ENCODE assay signal across 20 cellular contexts in genomic region chr22:20584872-20585639, GRCh38.
DNase-seq lines count a peak whose midpoint lies in the region; ATAC-seq and TF ChIP-seq lines count a peak whose summit lies in the region.
"Had no signal": no experiment of that assay in that cellular context is flagged by ENCODE, and none has a peak within 500 bp of the region (broad histone marks: within the 10 kb centered on the region; RNA-seq: fewer than 3 reads in every experiment).

No MANE protein-coding gene starts in this region.

- peaks cover 10% of the 10 kb centered on the region for H3K4me1 Mint-ChIP-seq in activated T-cell treated with anti-CD3 and anti-CD28 coated beads, Interleukin-2, amount 50 U/mL, for 4 hours (ENCODE audit: low read depth)
- no peaks in the 10 kb centered on the region for H3K4me1 Mint-ChIP-seq in HFFc6 (ENCODE audit: low read depth)
- H3K4me1 Mint-ChIP-seq: IgD-negative memory B cell had no signal

- 0 out of 2 replicates have a peak, but pooled peaks have one; percentile 7 for TF ChIP-seq CTCF in HFFc6 (IDR thresholded peaks at IDR 0.05)
- no peak for TF ChIP-seq CTCF in adrenal gland (IDR thresholded peaks at IDR 0.05)

- H3K27ac ChIP-seq in adrenal gland, result peak overlapping the region in 4 of 5 donors; percentile 25 to 63 (median 57)
- peak overlapping the region; percentile 45 for H3K27ac ChIP-seq in mesodermal cell (ENCODE audit: low read depth, low read length, severe bottlenecking)
- H3K27ac ChIP-seq: BLaER1, body of pancreas, colonic mucosa, GM23248 had no signal

- peak; percentile 15 for DNase-seq in activated T-cell treated with anti-CD3 and anti-CD28 coated beads, Interleukin-2, amount 50 U/mL, for 1 hour
- DNase-seq in activated T-cell treated with anti-CD3 and anti-CD28 coated beads, Interleukin-2, amount 50 U/mL, for 4 hours, result no peak
- DNase-seq in HFFc6 (no peak), adrenal gland (no peak), COLO668 (lab: John Stamatoyannopoulos, UW; ENCODE audit: unreplicated experiment) (no peak), HEK293T (ENCODE audit: extremely low spot score) (no peak), KBM-7 (no peak)
- DNase-seq: activated CD4-positive, CD25-positive, alpha-beta regulatory T cell treated with anti-CD3 and anti-CD28 coated beads, Interleukin-2, amount 50 U/mL, for 72 hours; colonic mucosa; EL; GM23248; MG63; NCI-H146; NCI-H526 treated with DMSO at 0.1 percent for 48 hours had no signal

- in situ Hi-C loops in KBM-7 (cut with MboI; ENCODE audit: low pct_unique_long_range_greater_than_20kb, low sequenced_read_pairs), result no loop called here

- CTCF ChIA-PET in HEK293T (lab: Yijun Ruan, JAX), result no interaction called here

- no peaks in the 10 kb centered on the region for H3K27me3 ChIP-seq in adrenal gland
- H3K27me3 ChIP-seq: BLaER1, body of pancreas, colonic mucosa, MG63 had no signal

- intact Hi-C loops in adrenal gland (cut with DNase I), result no loop called here

- WGBS in adrenal gland, 4 donors, result 80 to 93% (median 88%) methylated on average over 8 to 26 of the region's 26 CpGs
- 97% methylated on average over 21 to 24 of the region's 26 CpGs for WGBS in mesodermal cell (ENCODE audit: insufficient coverage in 2 of 2), 2 experiments

- peaks cover 0 to 71% of the 10 kb centered on the region in 2 donors for H3K36me3 ChIP-seq in adrenal gland (replicated peaks in 1 of 2)
- H3K36me3 ChIP-seq in mesodermal cell (ENCODE audit: control insufficient read depth, insufficient read depth, low read length), result peaks cover 74% of the 10 kb centered on the region

- H3K9me3 Mint-ChIP-seq in activated T-cell treated with anti-CD3 and anti-CD28 coated beads, Interleukin-2, amount 50 U/mL, for 4 hours, result no peaks in the 10 kb centered on the region
- no peaks in the 10 kb centered on the region for H3K9me3 Mint-ChIP-seq in HFFc6
- H3K9me3 Mint-ChIP-seq: activated T-helper 1 cell treated with anti-CD3 and anti-CD28 coated beads, Interleukin-12 subunit alpha, Interleukin-12 subunit beta, Interleukin-2, Interleukin-4 antibody, amounts not matched to agents 30 ng/mL and 10 ng/mL and 1 ng/mL, durations not matched to agents 14 hours and 24 hours and 36 hours; IgD-negative memory B cell; naive thymus-derived CD4-positive, alpha-beta T cell had no signal

- POLR2A ChIA-PET in HEK293T (lab: Yijun Ruan, JAX), result no interaction called here

- H3K27me3 Mint-ChIP-seq in activated T-cell treated with anti-CD3 and anti-CD28 coated beads, Interleukin-2, amount 50 U/mL, for 4 hours (ENCODE audit: low read depth), result no peaks in the 10 kb centered on the region
- H3K27me3 Mint-ChIP-seq in HFFc6 (ENCODE audit: insufficient read depth), result peaks cover 13% of the 10 kb centered on the region
- H3K27me3 Mint-ChIP-seq: IgD-negative memory B cell; naive thymus-derived CD4-positive, alpha-beta T cell had no signal

- H3K4me3 Mint-ChIP-seq in activated T-cell treated with anti-CD3 and anti-CD28 coated beads, Interleukin-2, amount 50 U/mL, for 4 hours, result no peak overlapping the region
- H3K4me3 Mint-ChIP-seq in HFFc6, result no peak overlapping the region
- H3K4me3 Mint-ChIP-seq: activated T-helper 1 cell treated with anti-CD3 and anti-CD28 coated beads, Interleukin-12 subunit alpha, Interleukin-12 subunit beta, Interleukin-2, Interleukin-4 antibody, amounts not matched to agents 30 ng/mL and 10 ng/mL and 1 ng/mL, durations not matched to agents 14 hours and 24 hours and 36 hours; IgD-negative memory B cell; naive thymus-derived CD4-positive, alpha-beta T cell had no signal

- H3K4me1 ChIP-seq in adrenal gland (replicated peaks in 1 of 2), result peaks cover 0 to 14% of the 10 kb centered on the region in 2 donors
- H3K4me1 ChIP-seq in mesodermal cell (ENCODE audit: control insufficient read depth, insufficient read depth, low read length, poor library complexity, severe bottlenecking), result no peaks in the 10 kb centered on the region
- H3K4me1 ChIP-seq: body of pancreas, colonic mucosa had no signal

- no peak overlapping the region for H3K4me3 ChIP-seq in adrenal gland
- no peak overlapping the region for H3K4me3 ChIP-seq in mesodermal cell (ENCODE audit: extremely low read depth, insufficient read depth, low read length, poor library complexity, severe bottlenecking)
- H3K4me3 ChIP-seq: BLaER1, body of pancreas, colonic mucosa, GM23248, MG63 had no signal

- H3K9me3 ChIP-seq in adrenal gland (replicated peaks in 1 of 3), result no peaks in the 10 kb centered on the region
- H3K9me3 ChIP-seq in mesodermal cell (ENCODE audit: control insufficient read depth, low read length), result no peaks in the 10 kb centered on the region
- H3K9me3 ChIP-seq: BLaER1, body of pancreas, colonic mucosa, MG63 had no signal

- 0 out of 2 replicates have a peak overlapping the region, but pooled peaks have one; percentile 11 for H3K27ac Mint-ChIP-seq in HFFc6
- H3K27ac Mint-ChIP-seq: IgD-negative memory B cell had no signal

- peaks cover 14% of the 10 kb centered on the region for H3K36me3 Mint-ChIP-seq in activated T-cell treated with anti-CD3 and anti-CD28 coated beads, Interleukin-2, amount 50 U/mL, for 4 hours (ENCODE audit: insufficient read depth)
- H3K36me3 Mint-ChIP-seq in HFFc6 (ENCODE audit: low read depth), result peaks cover 16% of the 10 kb centered on the region

- TF ChIP-seq POLR2A in adrenal gland (IDR thresholded peaks at IDR 0.05), result no peak

- ATAC-seq in activated T-cell treated with anti-CD3 and anti-CD28 coated beads, Interleukin-2, amount 50 U/mL, for 4 hours, result no peak
- ATAC-seq: body of pancreas; naive thymus-derived CD4-positive, alpha-beta T cell had no signal

TF ChIP-seq in HEK293T, 16 proteins besides CTCF, POLR2A, EP300 and RAD21:
- no peak for TF ChIP-seq CTBP1 (IDR thresholded peaks at IDR 0.05; ENCODE audit: borderline replicate concordance)
- TF ChIP-seq FOXM1 (IDR thresholded peaks at IDR 0.05; ENCODE audit: borderline replicate concordance), result no peak
- no peak for TF ChIP-seq L3MBTL2 (conservative IDR thresholded peaks at IDR 0.05)
- TF ChIP-seq TARDBP (IDR thresholded peaks at IDR 0.05), result no peak
- TF ChIP-seq LEF1 (IDR thresholded peaks at IDR 0.05; ENCODE audit: borderline replicate concordance), result no peak
- no peak for TF ChIP-seq PKNOX1 (IDR thresholded peaks at IDR 0.05)
- TF ChIP-seq FOXK2 (IDR thresholded peaks at IDR 0.05), result no peak
- TF ChIP-seq NFRKB (IDR thresholded peaks at IDR 0.05), result no peak
